In genomic region chr7:131488361-131488760, GRCh38 we compare ENCODE assay signal across 14 cellular contexts.
A peak's percentile ranks its signal among the peaks of the same experiment; 100 is the strongest.
DNase-seq lines count a peak whose midpoint lies in the region; ATAC-seq, FAIRE-seq and TF ChIP-seq lines count a peak whose summit lies in the region.
"Had no signal": no experiment of that assay in that cellular context is flagged by ENCODE, and none has a peak within 500 bp of the region (broad histone marks: within the 10 kb centered on the region; RNA-seq: fewer than 3 reads in every experiment).

No MANE protein-coding gene starts in this region.

- H3K4me3 Mint-ChIP-seq in astrocyte (ENCODE audit: unreplicated experiment) = no peak overlapping the region
- no peak overlapping the region for H3K4me3 Mint-ChIP-seq in activated naive CD8-positive, alpha-beta T cell treated with anti-CD3 and anti-CD28 coated beads, Interleukin-2, amount 50 U/mL, for 24 hours
- H3K4me3 Mint-ChIP-seq: activated T-cell treated with anti-CD3 and anti-CD28 coated beads, Interleukin-2, amount 50 U/mL, for 72 hours; stimulated activated naive CD8-positive, alpha-beta T cell treated with anti-CD3 and anti-CD28 coated beads, Interleukin-15, amount 100 ng/mL, for 72 hours had no signal

- no peak for TF ChIP-seq RAD21 in HCT116 (IDR thresholded peaks at IDR 0.05; ENCODE audit: low read depth)

- DNase-seq in AG09309 (ENCODE audit: low read depth) (no peak), HCT116 (ENCODE audit: low read depth, low spot score) (no peak), astrocyte (ENCODE audit: low read depth) (no peak), lung microvascular endothelial cell (ENCODE audit: low read depth in 2 of 2) (peak; percentile 30 to 44), NCI-H2029 treated with DMSO at 0.1 percent for 48 hours (lab: John Stamatoyannopoulos, UW) (no peak), NCI-H2081 (lab: John Stamatoyannopoulos, UW) (no peak)
- no peak for DNase-seq in activated naive CD8-positive, alpha-beta T cell treated with anti-CD3 and anti-CD28 coated beads, Interleukin-2, amount 50 U/mL, for 24 hours
- DNase-seq: activated CD4-positive, CD25-positive, alpha-beta regulatory T cell treated with anti-CD3 and anti-CD28 coated beads, Interleukin-2, amount 50 U/mL, for 72 hours; activated T-cell treated with anti-CD3 and anti-CD28 coated beads, Interleukin-2, amount 50 U/mL, for 72 hours; mesendoderm; NCI-H2171 treated with DMSO at 0.1 percent for 48 hours; stimulated activated naive CD8-positive, alpha-beta T cell treated with anti-CD3 and anti-CD28 coated beads, Interleukin-15, amount 100 ng/mL, for 72 hours; SW 1271 had no signal

- H3K9me3 Mint-ChIP-seq in astrocyte (ENCODE audit: unreplicated experiment) = no peaks in the 10 kb centered on the region
- no peaks in the 10 kb centered on the region for H3K9me3 Mint-ChIP-seq in activated naive CD8-positive, alpha-beta T cell treated with anti-CD3 and anti-CD28 coated beads, Interleukin-2, amount 50 U/mL, for 24 hours
- H3K9me3 Mint-ChIP-seq: activated T-cell treated with anti-CD3 and anti-CD28 coated beads, Interleukin-2, amount 50 U/mL, for 72 hours; stimulated activated naive CD8-positive, alpha-beta T cell treated with anti-CD3 and anti-CD28 coated beads, Interleukin-15, amount 100 ng/mL, for 72 hours had no signal

- H3K4me1 ChIP-seq in HCT116 (ENCODE audit: control insufficient read depth in 1 of 2, insufficient read depth in 2 of 2, low read length in 2 of 2) = no peaks in the 10 kb centered on the region
- H3K4me1 ChIP-seq in astrocyte (ENCODE audit: insufficient read depth, low read length) = no peaks in the 10 kb centered on the region

- intact Hi-C loops in HCT116 (cut with micrococcal nuclease) = no loop called here

- no peak overlapping the region for H3K27ac ChIP-seq in HCT116 (ENCODE audit: low read depth, low read length)
- H3K27ac ChIP-seq in astrocyte (ENCODE audit: low read depth, low read length) = no peak overlapping the region

- POLR2A ChIA-PET in HCT116 (lab: Charles Lee) = no interaction called here

- TF ChIP-seq CTCF in AG09309 (IDR thresholded peaks at IDR 0.05; ENCODE audit: control insufficient read depth, insufficient read depth, low read depth, low read length, missing control alignments) (peak; percentile 27), HCT116 (IDR thresholded peaks at IDR 0.05 in 2 of 3, conservative IDR thresholded peaks at IDR 0.05 in 1 of 3; ENCODE audit: borderline replicate concordance in 1 of 3, insufficient read depth in 1 of 3, low read depth in 2 of 3, low read length in 2 of 3) (peak in 2 of 3 experiments; percentile 32; a peak in 3 of 6 replicates), astrocyte (IDR thresholded peaks at IDR 0.05; ENCODE audit: insufficient read depth, low read depth, low read length) (peak; percentile 24)

- ATAC-seq in HCT116 (peak; percentile 54), HG02852 (IDR thresholded peaks at IDR 0.05; ENCODE audit: unreplicated experiment) (no peak)
- ATAC-seq in activated naive CD8-positive, alpha-beta T cell treated with anti-CD3 and anti-CD28 coated beads, Interleukin-2, amount 50 U/mL, for 24 hours = no peak
- ATAC-seq: activated T-cell treated with anti-CD3 and anti-CD28 coated beads, Interleukin-2, amount 50 U/mL, for 72 hours; stimulated activated naive CD8-positive, alpha-beta T cell treated with anti-CD3 and anti-CD28 coated beads, Interleukin-15, amount 100 ng/mL, for 72 hours had no signal

- H3K9me2 ChIP-seq in HCT116 (ENCODE audit: insufficient read depth) = no peaks in the 10 kb centered on the region

- H3K4me1 Mint-ChIP-seq in astrocyte (ENCODE audit: low read depth, unreplicated experiment) = peaks cover 44% of the 10 kb centered on the region
- H3K4me1 Mint-ChIP-seq in activated naive CD8-positive, alpha-beta T cell treated with anti-CD3 and anti-CD28 coated beads, Interleukin-2, amount 50 U/mL, for 24 hours = no peaks in the 10 kb centered on the region
- H3K4me1 Mint-ChIP-seq: stimulated activated naive CD8-positive, alpha-beta T cell treated with anti-CD3 and anti-CD28 coated beads, Interleukin-15, amount 100 ng/mL, for 72 hours had no signal

- H3K9ac ChIP-seq in HCT116 (ENCODE audit: low read length) = no peak overlapping the region
- H3K9ac ChIP-seq in astrocyte (ENCODE audit: low read length) = no peak overlapping the region

- H2AFZ ChIP-seq in HCT116 (ENCODE audit: low read depth, low read length, poor library complexity, severe bottlenecking) (no peak overlapping the region), astrocyte (ENCODE audit: low read depth, low read length) (no peak overlapping the region)

- H3K36me3 Mint-ChIP-seq in astrocyte (ENCODE audit: low read depth, unreplicated experiment) = peaks cover 3% of the 10 kb centered on the region
- peaks cover 4% of the 10 kb centered on the region for H3K36me3 Mint-ChIP-seq in activated naive CD8-positive, alpha-beta T cell treated with anti-CD3 and anti-CD28 coated beads, Interleukin-2, amount 50 U/mL, for 24 hours (ENCODE audit: low read depth)

- H3K79me2 ChIP-seq in HCT116 (ENCODE audit: insufficient read depth, low read length) (no peaks in the 10 kb centered on the region), astrocyte (ENCODE audit: insufficient read depth, low read length) (no peaks in the 10 kb centered on the region)

- RAD21 ChIA-PET in HCT116 (lab: Charles Lee; ENCODE audit: low non-redundant PET in 1 of 2, low total read pairs in 2 of 2, uncharacterized antibody in 2 of 2, unreplicated experiment in 2 of 2) = no interaction called here

- TF ChIP-seq POLR2A in HCT116 (IDR thresholded peaks at IDR 0.05; ENCODE audit: borderline replicate concordance, extremely low read depth, insufficient read depth, insufficient read length) = no peak

- no peaks in the 10 kb centered on the region for H3K27me3 Mint-ChIP-seq in astrocyte (ENCODE audit: low read depth, unreplicated experiment)
- no peaks in the 10 kb centered on the region for H3K27me3 Mint-ChIP-seq in activated naive CD8-positive, alpha-beta T cell treated with anti-CD3 and anti-CD28 coated beads, Interleukin-2, amount 50 U/mL, for 24 hours
- H3K27me3 Mint-ChIP-seq: stimulated activated naive CD8-positive, alpha-beta T cell treated with anti-CD3 and anti-CD28 coated beads, Interleukin-15, amount 100 ng/mL, for 72 hours had no signal

- H3K36me3 ChIP-seq in HCT116 (ENCODE audit: control insufficient read depth in 1 of 2, insufficient read depth in 2 of 2, low read length in 2 of 2) (no peaks in the 10 kb centered on the region; a peak in 1 of 4 replicates), astrocyte (ENCODE audit: insufficient read depth, low read length) (peaks cover 6% of the 10 kb centered on the region)

- H3K27me3 ChIP-seq in HCT116 (ENCODE audit: insufficient read depth, low read length) (no peaks in the 10 kb centered on the region), astrocyte (ENCODE audit: insufficient read depth, low read length) (no peaks in the 10 kb centered on the region)

- H3K27ac Mint-ChIP-seq in astrocyte (ENCODE audit: unreplicated experiment) = no peak overlapping the region
- no peak overlapping the region for H3K27ac Mint-ChIP-seq in activated naive CD8-positive, alpha-beta T cell treated with anti-CD3 and anti-CD28 coated beads, Interleukin-2, amount 50 U/mL, for 24 hours
- H3K27ac Mint-ChIP-seq: activated T-cell treated with anti-CD3 and anti-CD28 coated beads, Interleukin-2, amount 50 U/mL, for 72 hours had no signal

- H3K4me3 ChIP-seq in AG09309 (ENCODE audit: control insufficient read depth, low read depth, low read length) (no peak overlapping the region), HCT116 (replicated peaks in 1 of 2; ENCODE audit: low read depth in 1 of 2, low read length in 2 of 2) (no peak overlapping the region), astrocyte (ENCODE audit: insufficient read depth, low read depth, low read length) (no peak overlapping the region)

- no peak for FAIRE-seq in astrocyte (lab: Jason Lieb, UNC)

- CTCF ChIA-PET in HCT116 (lab: Charles Lee) = interaction anchor here (0.7 kb wide), 1 partner anchor 13 kb away, joined by 3 read pairs; no protein-coding TSS in a partner anchor

- no TSS peak for BruUV-seq in HCT116 (replicated peaks; lab: Mats Ljungman, UMichigan)

- H4K20me1 ChIP-seq in HCT116 (ENCODE audit: insufficient read depth) (no peaks in the 10 kb centered on the region), astrocyte (ENCODE audit: insufficient read depth, low read length) (no peaks in the 10 kb centered on the region)

- H3K9me3 ChIP-seq in HCT116 (ENCODE audit: control insufficient read depth in 1 of 2, insufficient read depth in 1 of 2, low read depth in 1 of 2, low read length in 2 of 2) (no peaks in the 10 kb centered on the region), astrocyte (ENCODE audit: insufficient read depth, low read depth, low read length) (no peaks in the 10 kb centered on the region)

- H3K4me2 ChIP-seq in HCT116 (ENCODE audit: low read length) (no peak overlapping the region), astrocyte (ENCODE audit: low read length) (no peak overlapping the region)

TF ChIP-seq in HCT116, 20 proteins besides CTCF, POLR2A, EP300 and RAD21:
- no peak for TF ChIP-seq ZBTB33 (IDR thresholded peaks at IDR 0.05; ENCODE audit: extremely low read depth, insufficient replicate concordance, low read length)
- no peak for TF ChIP-seq SP1 (IDR thresholded peaks at IDR 0.05; ENCODE audit: low read depth)
- no peak for TF ChIP-seq FOSL1 (IDR thresholded peaks at IDR 0.05; ENCODE audit: low read depth)
- no peak for TF ChIP-seq CBX3 (IDR thresholded peaks at IDR 0.05; ENCODE audit: low read depth)
- no peak for TF ChIP-seq JUND (IDR thresholded peaks at IDR 0.05)
- TF ChIP-seq MAX (IDR thresholded peaks at IDR 0.05) = no peak
- no peak for TF ChIP-seq EZH2 (IDR thresholded peaks at IDR 0.05)
- TF ChIP-seq ZNF274 (IDR thresholded peaks at IDR 0.05; ENCODE audit: low read depth, low read length) = no peak
TF ChIP-seq in HCT116: peak in this region for 0.

Comparison
In these comparisons a context has a peak if more than half of its experiments do, and no peak if none do; other contexts are left out.
1. DNase-seq: peak in lung microvascular endothelial cell (2 of 2); none in AG09309 (single experiment), HCT116 (single experiment), astrocyte (single experiment), activated naive CD8-positive, alpha-beta T cell treated with anti-CD3 and anti-CD28 coated beads, Interleukin-2, amount 50 U/mL, for 24 hours (single experiment), NCI-H2029 treated with DMSO at 0.1 percent for 48 hours (single experiment) and NCI-H2081 (0 of 2).
2. Peak in every context shown above with its lines, with median percentiles within 50 percentile points of each other: CTCF ChIP-seq.